In the genomic region with DNA sequence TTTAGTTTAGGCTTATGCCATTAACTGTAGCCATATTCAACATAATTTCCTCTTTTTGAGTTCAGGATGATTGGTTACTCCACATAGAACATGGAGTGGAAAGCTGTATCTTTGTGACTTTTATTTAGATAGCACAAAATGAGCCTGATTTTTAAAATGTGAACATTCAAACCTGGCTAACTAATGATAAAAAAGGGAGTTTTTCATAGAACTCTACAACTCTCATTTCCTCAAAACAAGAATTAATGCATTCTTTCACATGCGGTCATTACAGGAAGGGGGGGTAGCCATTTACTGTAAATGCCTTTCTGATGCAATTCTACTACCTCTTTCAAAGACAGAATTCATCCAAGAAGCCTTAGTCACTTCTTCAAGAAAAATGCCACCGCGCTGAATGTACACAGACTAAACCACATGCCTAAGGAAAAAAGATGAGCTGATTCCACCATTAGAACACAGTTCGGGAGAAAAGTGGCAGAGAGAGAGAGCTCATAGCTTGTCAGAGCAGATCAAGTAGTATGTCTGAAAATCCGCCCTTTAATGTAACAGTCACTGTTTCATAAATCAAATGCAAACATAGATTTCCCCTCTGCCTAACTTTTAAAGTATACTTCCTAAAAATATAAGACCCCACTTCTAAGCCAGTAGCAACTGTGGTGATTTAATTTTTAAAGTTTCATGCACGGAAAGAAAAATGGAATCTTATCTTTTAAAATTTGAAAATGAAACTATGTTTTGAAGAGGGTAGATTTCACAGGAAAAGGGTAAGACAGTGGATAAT, we compare ENCODE assay signal across 8 cellular contexts.
DNase-seq lines count a peak whose midpoint lies in the region; ATAC-seq and TF ChIP-seq lines count a peak whose summit lies in the region.

No MANE protein-coding gene starts in this region.

- TF ChIP-seq POLR2A in lower leg skin (IDR thresholded peaks at IDR 0.05) = no peak

- peaks cover 17% of the 10 kb centered on the region for H3K36me3 Mint-ChIP-seq in HFFc6 (ENCODE audit: low read depth)
- H3K36me3 Mint-ChIP-seq in natural killer cell = no peaks in the 10 kb centered on the region

- ATAC-seq in RWPE2 (ENCODE audit: low read depth) (peak; percentile 84), natural killer cell (peak; percentile 22 to 55 (median 25))

- H3K27me3 Mint-ChIP-seq in HFFc6 (ENCODE audit: insufficient read depth) (peaks cover 4% of the 10 kb centered on the region), natural killer cell (ENCODE audit: low read depth in 2 of 2) (no peaks in the 10 kb centered on the region)

- H3K36me3 ChIP-seq in DOHH2 (ENCODE audit: control insufficient read depth, low read length) (peaks cover 41% of the 10 kb centered on the region), RWPE2 (ENCODE audit: low read depth) (peaks cover 41% of the 10 kb centered on the region)

- H3K27ac ChIP-seq in DOHH2 (ENCODE audit: low read depth, low read length) (peak overlapping the region; percentile 72), RWPE2 (ENCODE audit: poor library complexity, severe bottlenecking) (peak overlapping the region; percentile 90)

- H3K9me3 ChIP-seq in DOHH2 (ENCODE audit: control insufficient read depth, insufficient read depth, low read length) (no peaks in the 10 kb centered on the region), RWPE2 (ENCODE audit: severe bottlenecking) (no peaks in the 10 kb centered on the region)

- peak; percentile 98 for DNase-seq in HFFc6
- DNase-seq in RWPE2 (ENCODE audit: low spot score) = no peak
- peak; percentile 98 for DNase-seq in choroid plexus epithelial cell (ENCODE audit: low read depth)
- no peak for DNase-seq in natural killer cell
- DNase-seq in lower leg skin (ENCODE audit: low spot score in 2 of 2) = no peak
- no peak for DNase-seq in NCI-H82 treated with DMSO at 0.1 percent for 48 hours (lab: John Stamatoyannopoulos, UW; ENCODE audit: unreplicated experiment)
- no peak for DNase-seq in Ammon's horn (ENCODE audit: low spot score)

- peaks cover 58% of the 10 kb centered on the region for H3K79me2 ChIP-seq in DOHH2 (ENCODE audit: control insufficient read depth, low read length)

- H3K4me1 ChIP-seq in DOHH2 (ENCODE audit: control insufficient read depth, low read length) = peaks cover 68% of the 10 kb centered on the region
- peaks cover 21% of the 10 kb centered on the region for H3K4me1 ChIP-seq in RWPE2 (ENCODE audit: insufficient read depth, poor library complexity, severe bottlenecking)

- H4K20me1 ChIP-seq in DOHH2 (ENCODE audit: control insufficient read depth, insufficient read depth, low read depth, low read length) = peaks cover 10% of the 10 kb centered on the region; the same call in 1 of the 2 replicates

- intact Hi-C loops in natural killer cell (cut with micrococcal nuclease) (loop anchor here (1.0 to 5.0 kb wide), 3 partner anchors 18 to 47 kb away; no protein-coding TSS in a partner anchor), lower leg skin (cut with DNase I; ENCODE audit: low total_unique reads) (no loop called here)

- peak overlapping the region; percentile 76 for H3K4me2 ChIP-seq in DOHH2 (ENCODE audit: low read length)

- H3K27ac Mint-ChIP-seq in HFFc6 = peak overlapping the region; percentile 98
- H3K27ac Mint-ChIP-seq in natural killer cell = peak overlapping the region; percentile 84 to 85

- H3K4me1 Mint-ChIP-seq in HFFc6 (ENCODE audit: low read depth) = peaks cover 74% of the 10 kb centered on the region
- peaks cover 67 to 73% of the 10 kb centered on the region in 2 donors for H3K4me1 Mint-ChIP-seq in natural killer cell

- no peaks in the 10 kb centered on the region for H3K9me2 ChIP-seq in DOHH2 (replicated peaks; ENCODE audit: control insufficient read depth, low read length)

- WGBS in lower leg skin, 2 donors = 43 to 48% methylated on average over 6 of the region's 6 CpGs

- H3K9me3 Mint-ChIP-seq in HFFc6 = no peaks in the 10 kb centered on the region
- no peaks in the 10 kb centered on the region for H3K9me3 Mint-ChIP-seq in natural killer cell

- H3K4me3 ChIP-seq in DOHH2 (ENCODE audit: low read length) (peak overlapping the region; percentile 72), RWPE2 (ENCODE audit: severe bottlenecking) (peak overlapping the region; percentile 30), choroid plexus epithelial cell (ENCODE audit: low read depth, low read length) (peak overlapping the region; percentile 7), lower leg skin (ENCODE audit: low read depth, poor library complexity, severe bottlenecking) (no peak overlapping the region)

- H3K27me3 ChIP-seq in DOHH2 (ENCODE audit: control insufficient read depth, low read length) (no peaks in the 10 kb centered on the region), RWPE2 (ENCODE audit: insufficient read depth, poor library complexity, severe bottlenecking) (no peaks in the 10 kb centered on the region)

- H3F3A ChIP-seq in DOHH2 (ENCODE audit: control insufficient read depth, insufficient read depth) = peaks cover 42% of the 10 kb centered on the region

- peak overlapping the region; percentile 85 for H3K4me3 Mint-ChIP-seq in HFFc6
- H3K4me3 Mint-ChIP-seq in natural killer cell = peak overlapping the region; percentile 83

- TF ChIP-seq CTCF in DOHH2 (IDR thresholded peaks at IDR 0.05; ENCODE audit: low read depth, low read length, poor library complexity, severe bottlenecking) (no peak), HFFc6 (IDR thresholded peaks at IDR 0.05) (peak; percentile 27), RWPE2 (IDR thresholded peaks at IDR 0.05; ENCODE audit: poor library complexity, severe bottlenecking) (peak; percentile 32), choroid plexus epithelial cell (conservative IDR thresholded peaks at IDR 0.05; ENCODE audit: low read depth, low read length) (no peak), natural killer cell (IDR thresholded peaks at IDR 0.05) (no peak), lower leg skin (IDR thresholded peaks at IDR 0.05) (no peak)

Comparison
In these comparisons a context has a peak if more than half of its experiments do, and no peak if none do; other contexts are left out.
1. CTCF ChIP-seq: peak in HFFc6 (single experiment) and RWPE2 (single experiment); none in DOHH2 (single experiment), choroid plexus epithelial cell (single experiment), natural killer cell (single experiment) and lower leg skin (0 of 3).
2. DNase-seq: peak in HFFc6 (single experiment) and choroid plexus epithelial cell (single experiment); none in RWPE2 (single experiment), natural killer cell (single experiment), lower leg skin (0 of 2), NCI-H82 treated with DMSO at 0.1 percent for 48 hours (single experiment) and Ammon's horn (single experiment).